Comparison of ENCODE assay signal across 1 cellular context in genomic region chr1:2586154-2587070, GRCh38.
TF ChIP-seq lines count a peak whose summit lies in the region.

Gene PRXL2B, plus strand, starts transcription at chr1:2586777. Its CDS starts 109 bp downstream, at chr1:2586886.

TF ChIP-seq in SK-N-SH, 30 proteins besides CTCF, POLR2A, EP300 and RAD21 (continued from another document):
- TF ChIP-seq REST (IDR thresholded peaks at IDR 0.05; ENCODE audit: low read depth, low read length) (peak; percentile 75; the same call in 1 of the 2 replicates), POLR2AphosphoS5 (IDR thresholded peaks at IDR 0.05; ENCODE audit: low read depth, low read length) (0 out of 2 replicates have a peak, but pooled peaks have one; percentile 36), TAF1 (IDR thresholded peaks at IDR 0.05; ENCODE audit: borderline replicate concordance, low read depth, low read length) (peak; percentile 33; the same call in 1 of the 2 replicates), GABPA (IDR thresholded peaks at IDR 0.05; ENCODE audit: low read depth) (no peak), NRF1 (IDR thresholded peaks at IDR 0.05; ENCODE audit: low read depth, low read length) (peak; percentile 66), USF1 (IDR thresholded peaks at IDR 0.05; ENCODE audit: borderline replicate concordance, low read depth) (no peak), JUND (IDR thresholded peaks at IDR 0.05) (no peak), YY1 (IDR thresholded peaks at IDR 0.05; ENCODE audit: low read depth) (peak; percentile 57; the same call in 1 of the 2 replicates), MAX (IDR thresholded peaks at IDR 0.05; ENCODE audit: low read depth) (peak; percentile 56), MXI1 (IDR thresholded peaks at IDR 0.05; ENCODE audit: low read depth, low read length) (peak; percentile 73; the same call in 1 of the 2 replicates), FOXJ3 (CRISPR knock-in tag; IDR thresholded peaks at IDR 0.05) (peak; percentile 35; the same call in 1 of the 2 replicates)
